In genomic region chr22:37896939-37897338, GRCh38 we compare ENCODE assay signal across 1 cellular context.
TF ChIP-seq lines count a peak whose summit lies in the region.

No MANE protein-coding gene starts in this region.

TF ChIP-seq in GM12878, 131 proteins besides CTCF, POLR2A, EP300 and RAD21:
- TF ChIP-seq ZZZ3 (IDR thresholded peaks at IDR 0.05; ENCODE audit: control insufficient read depth, insufficient read length, low read depth): no peak
